ENCODE assay signal across 6 cellular contexts in the genomic region with DNA sequence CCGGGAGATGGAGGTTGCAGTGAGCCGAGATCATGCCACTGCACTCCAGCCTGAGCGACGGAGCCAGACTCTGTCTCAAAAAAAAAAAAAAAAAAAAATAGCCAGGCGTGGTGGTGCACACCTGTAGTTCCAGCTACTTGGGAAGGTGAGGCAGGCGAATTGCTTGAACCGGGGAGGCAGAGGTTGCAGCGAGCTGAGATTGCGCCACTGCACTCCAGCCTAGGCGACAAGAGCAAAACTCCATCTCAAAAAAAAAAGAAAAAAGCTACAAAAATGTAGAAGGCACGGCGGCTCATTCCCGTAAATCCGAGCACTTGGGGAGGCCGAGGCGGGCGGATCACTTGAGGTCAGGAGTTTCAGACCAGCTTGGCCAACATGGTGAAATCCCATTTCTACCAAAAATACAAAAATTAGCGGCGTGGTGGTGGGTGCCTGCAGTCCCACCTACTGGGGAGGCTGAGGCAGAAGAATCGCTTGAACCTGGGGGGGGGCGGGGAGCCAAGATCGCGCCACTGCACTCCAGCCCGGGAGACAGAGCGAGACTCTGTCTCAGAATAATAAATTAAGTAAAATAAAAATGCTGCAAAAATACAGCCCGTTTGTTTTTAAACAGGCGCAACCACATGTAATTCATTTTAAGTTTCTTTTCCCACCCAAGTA. TPM values are rescaled to one million over a fixed set of nuclear protein-coding genes. Genes with fewer than 3 reads are reported as not detected.
DNase-seq lines count a peak whose midpoint lies in the region; ATAC-seq, FAIRE-seq and TF ChIP-seq lines count a peak whose summit lies in the region.
"Not testable (repeated sequence)": the region's sequence is repeated elsewhere in the genome, so short reads cannot be mapped to it uniquely, and the experiment has no call there.

No MANE protein-coding gene starts in this region.

- H3K27ac Mint-ChIP-seq in T-helper 2 cell treated with Interferon-gamma antibody and Interleukin-4, amounts not matched to agents 5 μg/mL and 100 μg/mL, for 36 hours = peak overlapping the region; percentile 71

- WGBS in hepatocyte (ENCODE audit: low lambda C conversion rate, missing lambda C conversion rate) = 49% methylated on average over 27 of the region's 27 CpGs
- WGBS in neuronal stem cell (ENCODE audit: extremely low coverage in 2 of 2, insufficient read length in 2 of 2, insufficient replicate concordance in 1 of 2), 2 donors = no CpG with 5 or more reads among the region's 27 CpGs
- 48 to 50% methylated on average over 27 of the region's 27 CpGs for WGBS in upper lobe of left lung, 2 donors

- H2BK120ac ChIP-seq in neuronal stem cell (ENCODE audit: low read depth, low read length) = not testable (repeated sequence)

- FAIRE-seq in bronchial epithelial cell (lab: Jason Lieb, UNC) = not testable (repeated sequence)

- not testable (repeated sequence) for H3K9me3 ChIP-seq in hepatocyte (ENCODE audit: low read depth); neuronal stem cell (replicated peaks in 1 of 2; ENCODE audit: control insufficient read depth in 2 of 2, insufficient read depth in 1 of 2, low read depth in 1 of 2, low read length in 2 of 2); upper lobe of left lung

- not testable (repeated sequence) for TF ChIP-seq CTCF in bronchial epithelial cell (IDR thresholded peaks at IDR 0.05; ENCODE audit: insufficient read depth, low read length, severe bottlenecking); hepatocyte (IDR thresholded peaks at IDR 0.05; ENCODE audit: poor library complexity); upper lobe of left lung (IDR thresholded peaks at IDR 0.05)

- H3K4me3 ChIP-seq in H7 (ENCODE audit: insufficient read depth, low read depth, low read length) = peak overlapping the region; percentile 89
- peak overlapping the region; percentile 61 for H3K4me3 ChIP-seq in bronchial epithelial cell (ENCODE audit: low read depth, low read length)
- peak overlapping the region; percentile 82 for H3K4me3 ChIP-seq in hepatocyte
- peak overlapping the region; percentile 67 to 93 for H3K4me3 ChIP-seq in neuronal stem cell (ENCODE audit: low read length in 2 of 2)
- peak overlapping the region; percentile 60 to 89 (median 80) for H3K4me3 ChIP-seq in upper lobe of left lung

- not testable (repeated sequence) for H2BK15ac ChIP-seq in neuronal stem cell (ENCODE audit: low read length)

- not testable (repeated sequence) for TF ChIP-seq POLR2A in upper lobe of left lung (IDR thresholded peaks at IDR 0.05)

- H3K36me3 Mint-ChIP-seq in T-helper 2 cell treated with Interferon-gamma antibody and Interleukin-4, amounts not matched to agents 5 μg/mL and 100 μg/mL, for 36 hours (ENCODE audit: low read depth) = peaks cover 23% of the 10 kb centered on the region

- TF ChIP-seq EP300 in upper lobe of left lung (IDR thresholded peaks at IDR 0.05) = not testable (repeated sequence)

- peaks cover 24% of the 10 kb centered on the region for H4K20me1 ChIP-seq in hepatocyte (ENCODE audit: insufficient read depth, poor library complexity, severe bottlenecking)

- not testable (repeated sequence) for H4K91ac ChIP-seq in neuronal stem cell (ENCODE audit: low read depth, low read length, poor library complexity)

- not testable (repeated sequence) for H2AK5ac ChIP-seq in neuronal stem cell (ENCODE audit: low read depth, low read length)

- not testable (repeated sequence) for H3K18ac ChIP-seq in neuronal stem cell (ENCODE audit: low read length)

- H2BK12ac ChIP-seq in neuronal stem cell (ENCODE audit: low read length) = not testable (repeated sequence)

- H3K4me2 ChIP-seq in hepatocyte = peak overlapping the region; percentile 82
- peak overlapping the region; percentile 73 for H3K4me2 ChIP-seq in neuronal stem cell (ENCODE audit: insufficient read depth, low read length, poor library complexity, severe bottlenecking)

- not testable (repeated sequence) for ATAC-seq in upper lobe of left lung (ENCODE audit: low FRiP score in 2 of 2)

- peaks cover 61% of the 10 kb centered on the region for H3K79me2 ChIP-seq in hepatocyte

- not testable (repeated sequence) for H4K8ac ChIP-seq in neuronal stem cell (ENCODE audit: low read depth, low read length)

- H3K14ac ChIP-seq in neuronal stem cell (ENCODE audit: low read length) = not testable (repeated sequence)

- H3K9ac ChIP-seq in neuronal stem cell (ENCODE audit: low read depth, low read length, poor library complexity) = not testable (repeated sequence)

- peaks cover 15% of the 10 kb centered on the region for H3K36me3 ChIP-seq in H7 (replicated peaks; ENCODE audit: control insufficient read depth, insufficient read depth, low read length)
- H3K36me3 ChIP-seq in bronchial epithelial cell (ENCODE audit: control insufficient read depth, insufficient read depth, low read length) = peaks cover 16% of the 10 kb centered on the region
- H3K36me3 ChIP-seq in hepatocyte (replicated peaks; ENCODE audit: insufficient read depth, low read depth) = not testable (repeated sequence)
- H3K36me3 ChIP-seq in neuronal stem cell (replicated peaks in 1 of 2; ENCODE audit: control insufficient read depth in 2 of 2, insufficient read depth in 2 of 2, low read length in 2 of 2) = peaks cover 19 to 32% of the 10 kb centered on the region in 2 donors
- H3K36me3 ChIP-seq in upper lobe of left lung = peaks cover 9 to 23% (median 18%) of the 10 kb centered on the region in 4 donors

- H3K4me1 ChIP-seq in hepatocyte (ENCODE audit: insufficient read depth) (peaks cover 34% of the 10 kb centered on the region), neuronal stem cell (ENCODE audit: control insufficient read depth in 2 of 2, insufficient read depth in 1 of 2, low read depth in 1 of 2, low read length in 2 of 2) (peaks cover 26 to 29% of the 10 kb centered on the region in 2 donors), upper lobe of left lung (peaks cover 38 to 83% (median 49%) of the 10 kb centered on the region in 4 donors)

- H3K79me1 ChIP-seq in neuronal stem cell (ENCODE audit: low read depth, low read length) = peaks cover 29% of the 10 kb centered on the region

- not testable (repeated sequence) for H3K27me3 Mint-ChIP-seq in T-helper 2 cell treated with Interferon-gamma antibody and Interleukin-4, amounts not matched to agents 5 μg/mL and 100 μg/mL, for 36 hours (ENCODE audit: low read depth)

- peak overlapping the region; percentile 94 for H3K27ac ChIP-seq in hepatocyte
- H3K27ac ChIP-seq in neuronal stem cell (replicated peaks; ENCODE audit: low read length) = peak overlapping the region; percentile 100
- H3K27ac ChIP-seq in upper lobe of left lung = peak overlapping the region; percentile 92 to 97 (median 96)

- not testable (repeated sequence) for H3K23ac ChIP-seq in neuronal stem cell (ENCODE audit: low read depth, low read length, poor library complexity)

- H2BK5ac ChIP-seq in neuronal stem cell (ENCODE audit: low read length) = not testable (repeated sequence)

- not testable (repeated sequence) for H3K9me3 Mint-ChIP-seq in T-helper 2 cell treated with Interferon-gamma antibody and Interleukin-4, amounts not matched to agents 5 μg/mL and 100 μg/mL, for 36 hours

- H3K4me3 Mint-ChIP-seq in T-helper 2 cell treated with Interferon-gamma antibody and Interleukin-4, amounts not matched to agents 5 μg/mL and 100 μg/mL, for 36 hours = peak overlapping the region; percentile 78

- not testable (repeated sequence) for DNase-seq in H7; T-helper 2 cell treated with Interferon-gamma antibody and Interleukin-4, amounts not matched to agents 5 μg/mL and 100 μg/mL, for 36 hours (ENCODE audit: low spot score); bronchial epithelial cell (ENCODE audit: low read depth); hepatocyte (ENCODE audit: low spot score); neuronal stem cell (ENCODE audit: low spot score); upper lobe of left lung

- H2AFZ ChIP-seq in hepatocyte (peak overlapping the region; percentile 33), neuronal stem cell (ENCODE audit: low read length) (peak overlapping the region; percentile 89)

- H3K27me3 ChIP-seq in H7 (ENCODE audit: control insufficient read depth, insufficient read depth, low read length); bronchial epithelial cell (ENCODE audit: control insufficient read depth, insufficient read depth, low read length); hepatocyte; neuronal stem cell (ENCODE audit: control insufficient read depth in 3 of 3, insufficient read depth in 3 of 3, low read depth in 1 of 3, low read length in 3 of 3); upper lobe of left lung: not testable (repeated sequence)

- H3K9me2 ChIP-seq in hepatocyte (replicated peaks; ENCODE audit: insufficient read depth) = not testable (repeated sequence)

- peaks cover 18% of the 10 kb centered on the region for H3K4me1 Mint-ChIP-seq in T-helper 2 cell treated with Interferon-gamma antibody and Interleukin-4, amounts not matched to agents 5 μg/mL and 100 μg/mL, for 36 hours (ENCODE audit: low read depth)

- H3K4ac ChIP-seq in neuronal stem cell (ENCODE audit: low read length) = not testable (repeated sequence)

RNA-seq across cellular contexts. Expression of gene TUBB4B, which starts 1.4 kb away (rescaled TPM):
- total RNA-seq in H7 (2014; rRNA removed; shearing (Covaris generic)) = 238 and 257 TPM in 2 replicates
- total RNA-seq in bronchial epithelial cell (82.7 and 193 TPM in 2 replicates), hepatocyte (309 and 313 TPM in 2 replicates), upper lobe of left lung (100 to 1,000 TPM; 120 to 539 (median 227) TPM)
- 388 and 446 TPM in 2 replicates for polyA plus RNA-seq in hepatocyte
- 358 TPM for polyA plus RNA-seq in neuronal stem cell (2013, experiment 1 of 2)
- 354 TPM for polyA plus RNA-seq in neuronal stem cell (2013, experiment 2 of 2)

RNA-seq across cellular contexts. Expression of gene SLC34A3, which starts 9.0 kb away (rescaled TPM):
- 0.03 TPM in 1 of 2 replicates, not detected in the other for total RNA-seq in H7 (2014; rRNA removed; shearing (Covaris generic))
- not detected in 2 replicates for total RNA-seq in bronchial epithelial cell
- total RNA-seq in hepatocyte = 1.8 and 2.7 TPM in 2 replicates
- 2.1 and 4.7 TPM in 2 replicates for polyA plus RNA-seq in hepatocyte
- not detected for polyA plus RNA-seq in neuronal stem cell (2013, experiment 1 of 2)
- not detected for polyA plus RNA-seq in neuronal stem cell (2013, experiment 2 of 2)
- total RNA-seq in upper lobe of left lung = under 1 TPM in 2 of 6 donors, not detected in 4; 0.10 to 0.17 TPM

RNA-seq across cellular contexts. Expression of gene STPG3, which starts 11.4 kb away (rescaled TPM):
- total RNA-seq in H7 (2014; rRNA removed; shearing (Covaris generic)) = not detected in 2 replicates
- not detected in 2 replicates for total RNA-seq in bronchial epithelial cell
- total RNA-seq in hepatocyte = not detected in 2 replicates
- polyA plus RNA-seq in hepatocyte = 1.5 and 2.5 TPM in 2 replicates
- polyA plus RNA-seq in neuronal stem cell (2013, experiment 1 of 2) = 0.07 TPM
- not detected for polyA plus RNA-seq in neuronal stem cell (2013, experiment 2 of 2)
- total RNA-seq in upper lobe of left lung = under 1 TPM in 1 of 6 donors, not detected in 5; 0.23 TPM

RNA-seq across cellular contexts. Expression of gene RNF224, which starts 12.4 kb away (rescaled TPM):
- not detected in 2 replicates for total RNA-seq in H7 (2014; rRNA removed; shearing (Covaris generic))
- total RNA-seq in bronchial epithelial cell (under 0.01 and 1.2 TPM in 2 replicates), hepatocyte (0.68 and 1.4 TPM in 2 replicates), upper lobe of left lung (under 1 TPM in 3 of 6 donors, not detected in 3; 0.46 to 0.59 (median 0.57) TPM)
- 0.88 and 1.1 TPM in 2 replicates for polyA plus RNA-seq in hepatocyte
- not detected for polyA plus RNA-seq in neuronal stem cell (2013, experiment 1 of 2)
- not detected for polyA plus RNA-seq in neuronal stem cell (2013, experiment 2 of 2)

RNA-seq across cellular contexts. Expression of gene CYSRT1, which starts 14.7 kb away (rescaled TPM):
- 0.83 and 2.9 TPM in 2 replicates for total RNA-seq in H7 (2014; rRNA removed; shearing (Covaris generic))
- 3.9 and 23.2 TPM in 2 replicates for total RNA-seq in bronchial epithelial cell
- 1.4 and 2.4 TPM in 2 replicates for total RNA-seq in hepatocyte
- 2.1 and 4.3 TPM in 2 replicates for polyA plus RNA-seq in hepatocyte
- 0.66 TPM for polyA plus RNA-seq in neuronal stem cell (2013, experiment 1 of 2)
- 0.61 TPM for polyA plus RNA-seq in neuronal stem cell (2013, experiment 2 of 2)
- 1 to 10 TPM in 2 of 6 donors, under 1 TPM in 3, not detected in 1; 0.20 to 2.0 (median 0.97) TPM for total RNA-seq in upper lobe of left lung
